In genomic region chr18:3054214-3054613, GRCh38 we compare ENCODE assay signal across 1 cellular context.
TF ChIP-seq lines count a peak whose summit lies in the region.

No MANE protein-coding gene starts in this region.

TF ChIP-seq in HepG2, 621 proteins besides CTCF, POLR2A, EP300 and RAD21:
- no peak for TF ChIP-seq ZNF430 (CRISPR knock-in tag; IDR thresholded peaks at IDR 0.05)
- peak; percentile 84 for TF ChIP-seq ZMYM3 (CRISPR knock-in tag; IDR thresholded peaks at IDR 0.05)
- peak; percentile 40; the same call in 1 of the 2 replicates for TF ChIP-seq ZMYM4 (CRISPR knock-in tag; IDR thresholded peaks at IDR 0.05)
- TF ChIP-seq RCOR2 (CRISPR knock-in tag; IDR thresholded peaks at IDR 0.05) = 0 out of 2 replicates have a peak, but pooled peaks have one; percentile 66
- 0 out of 2 replicates have a peak, but pooled peaks have one; percentile 18 for TF ChIP-seq RARA (CRISPR knock-in tag; IDR thresholded peaks at IDR 0.05)
- TF ChIP-seq TEAD3 (CRISPR knock-in tag; optimal IDR thresholded peaks at IDR 0.05; ENCODE audit: borderline replicate concordance) = peak; percentile 71
- TF ChIP-seq, protein P1, sequence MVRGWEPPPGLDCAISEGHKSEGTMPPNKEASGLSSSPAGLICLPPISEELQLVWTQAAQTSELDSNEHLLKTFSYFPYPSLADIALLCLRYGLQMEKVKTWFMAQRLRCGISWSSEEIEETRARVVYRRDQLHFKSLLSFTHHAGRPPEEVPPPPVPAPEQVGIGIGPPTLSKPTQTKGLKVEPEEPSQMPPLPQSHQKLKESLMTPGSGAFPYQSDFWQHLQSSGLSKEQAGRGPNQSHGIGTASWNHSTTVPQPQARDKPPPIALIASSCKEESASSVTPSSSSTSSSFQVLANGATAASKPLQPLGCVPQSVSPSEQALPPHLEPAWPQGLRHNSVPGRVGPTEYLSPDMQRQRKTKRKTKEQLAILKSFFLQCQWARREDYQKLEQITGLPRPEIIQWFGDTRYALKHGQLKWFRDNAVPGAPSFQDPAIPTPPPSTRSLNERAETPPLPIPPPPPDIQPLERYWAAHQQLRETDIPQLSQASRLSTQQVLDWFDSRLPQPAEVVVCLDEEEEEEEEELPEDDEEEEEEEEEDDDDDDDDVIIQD (CRISPR knock-in tag; IDR thresholded peaks at IDR 0.05; ENCODE audit: low read depth) = peak; percentile 48; the same call in 1 of the 2 replicates
- no peak for TF ChIP-seq SMC3 (IDR thresholded peaks at IDR 0.05; ENCODE audit: low read length)
- TF ChIP-seq ZMYM2 (CRISPR knock-in tag; IDR thresholded peaks at IDR 0.05) = peak; percentile 40; the same call in 1 of the 2 replicates
- peak; percentile 75; the same call in 1 of the 2 replicates for TF ChIP-seq KDM1A (CRISPR knock-in tag; IDR thresholded peaks at IDR 0.05)
- no peak for TF ChIP-seq STAG1 (CRISPR knock-in tag; IDR thresholded peaks at IDR 0.05)
- TF ChIP-seq PPARG (CRISPR knock-in tag; conservative IDR thresholded peaks at IDR 0.05) = peak; percentile 41; the same call in 1 of the 2 replicates
